ENCODE assay signal across 17 cellular contexts in genomic region chr17:792277-792676, GRCh38. TPM values are rescaled to one million over a fixed set of nuclear protein-coding genes. Genes with fewer than 3 reads are reported as not detected.
DNase-seq lines count a peak whose midpoint lies in the region; ATAC-seq and TF ChIP-seq lines count a peak whose summit lies in the region.
"Had no signal": no experiment of that assay in that cellular context is flagged by ENCODE, and none has a peak within 500 bp of the region (broad histone marks: within the 10 kb centered on the region; RNA-seq: fewer than 3 reads in every experiment).

No MANE protein-coding gene starts in this region.

- H3K4me1 ChIP-seq in lower lobe of right lung = peaks cover 14% of the 10 kb centered on the region

- peaks cover 11% of the 10 kb centered on the region for H3K36me3 Mint-ChIP-seq in chondrocyte (ENCODE audit: low read depth)

- ATAC-seq in lower lobe of right lung = no peak
- no peak for ATAC-seq in GM21360 (IDR thresholded peaks at IDR 0.05; ENCODE audit: unreplicated experiment)

- intact Hi-C loops in lower lobe of right lung (cut with DNase I) = no loop called here

- H3K4me3 Mint-ChIP-seq in chondrocyte (ENCODE audit: unreplicated experiment) = no peak overlapping the region
- H3K4me3 Mint-ChIP-seq: activated T-helper 1 cell treated with anti-CD3 and anti-CD28 coated beads, Interleukin-12 subunit alpha, Interleukin-12 subunit beta, Interleukin-2, Interleukin-4 antibody, amounts not matched to agents 30 ng/mL and 10 ng/mL and 1 ng/mL, durations not matched to agents 14 hours and 24 hours and 36 hours; memory B cell had no signal

- H3K27ac Mint-ChIP-seq in chondrocyte (ENCODE audit: unreplicated experiment) = no peak overlapping the region
- H3K27ac Mint-ChIP-seq: activated T-helper 1 cell treated with anti-CD3 and anti-CD28 coated beads, Interleukin-12 subunit alpha, Interleukin-12 subunit beta, Interleukin-2, Interleukin-4 antibody, amounts not matched to agents 30 ng/mL and 10 ng/mL and 1 ng/mL, durations not matched to agents 14 hours and 24 hours and 36 hours; memory B cell had no signal

- H3K27ac ChIP-seq in lower lobe of right lung = no peak overlapping the region

- peaks cover 45% of the 10 kb centered on the region for H3K36me3 ChIP-seq in lower lobe of right lung

- H3K9me3 Mint-ChIP-seq in chondrocyte (ENCODE audit: low read depth) = no peaks in the 10 kb centered on the region
- H3K9me3 Mint-ChIP-seq: activated T-helper 1 cell treated with anti-CD3 and anti-CD28 coated beads, Interleukin-12 subunit alpha, Interleukin-12 subunit beta, Interleukin-2, Interleukin-4 antibody, amounts not matched to agents 30 ng/mL and 10 ng/mL and 1 ng/mL, durations not matched to agents 14 hours and 24 hours and 36 hours had no signal

- TF ChIP-seq CTCF in chondrocyte (IDR thresholded peaks at IDR 0.05) (no peak), lower lobe of right lung (IDR thresholded peaks at IDR 0.05) (no peak)

- H3K4me3 ChIP-seq in lower lobe of right lung = no peak overlapping the region

- H3K9me3 ChIP-seq in lower lobe of right lung = no peaks in the 10 kb centered on the region

- H3K27me3 Mint-ChIP-seq in chondrocyte (ENCODE audit: low read depth) = no peaks in the 10 kb centered on the region
- H3K27me3 Mint-ChIP-seq: memory B cell had no signal

- DNase-seq in ACHN (peak; percentile 19), M059J (ENCODE audit: low read depth) (peak; percentile 16), chondrocyte (ENCODE audit: low spot score) (peak; percentile 14), lower lobe of right lung (peak; percentile 11), NCI-H1048 (lab: John Stamatoyannopoulos, UW) (no peak), NCI-H187 (lab: John Stamatoyannopoulos, UW) (no peak)
- no peak for DNase-seq in stimulated activated naive CD4-positive, alpha-beta T cell (lab: John Stamatoyannopoulos, UW)
- DNase-seq: anterior cingulate cortex; NCI-H2029; NCI-H526 treated with DMSO at 0.1 percent for 48 hours; nucleus accumbens; Right ventricle myocardium superior; stimulated activated CD4-positive, alpha-beta T cell treated with anti-CD3 and anti-CD28 coated beads, Interleukin-4, amount 100 ng/mL, for 4 hours; T-helper 9 cell had no signal

- H3K4me1 Mint-ChIP-seq in chondrocyte (ENCODE audit: low read depth) = peaks cover 15% of the 10 kb centered on the region

- in situ Hi-C loops in ACHN (cut with HindIII; ENCODE audit: low pct_ligation_motif_present, low pct_unique_long_range_greater_than_20kb, low sequenced_read_pairs) = loop anchor here (25.0 kb wide), 1 partner anchor 195 kb away; the partner anchor contains the start of genes NXN and TIMM22

- H3K27me3 ChIP-seq in lower lobe of right lung (ENCODE audit: low read depth) = no peaks in the 10 kb centered on the region

RNA-seq across cellular contexts. Expression of gene MRM3, which starts 10.1 kb away (rescaled TPM):
- total RNA-seq in M059J (2014; rRNA removed; shearing (Covaris generic)) = 12.1 and 19.2 TPM in 2 replicates
- 7.2 to 8.5 TPM (median 7.3 TPM) in 3 replicates for total RNA-seq in chondrocyte
- 12.3 TPM for total RNA-seq in lower lobe of right lung

RNA-seq across cellular contexts. Expression of gene GLOD4, which starts 10.2 kb away (rescaled TPM):
- total RNA-seq in M059J (2014; rRNA removed; shearing (Covaris generic)) = 84.3 and 116 TPM in 2 replicates
- total RNA-seq in chondrocyte = 53.4 to 54.5 TPM (median 54.0 TPM) in 3 replicates
- 63.2 TPM for total RNA-seq in lower lobe of right lung

RNA-seq across cellular contexts. Expression of gene GEMIN4, which starts 40.2 kb away (rescaled TPM):
- 6.7 and 13.4 TPM in 2 replicates for total RNA-seq in M059J (2014; rRNA removed; shearing (Covaris generic))
- total RNA-seq in chondrocyte (11.8 to 15.9 TPM (median 12.6 TPM) in 3 replicates), lower lobe of right lung (21.5 TPM)

RNA-seq across cellular contexts. Expression of gene TLCD3A, which starts 59.9 kb away (rescaled TPM):
- 32.8 and 37.1 TPM in 2 replicates for total RNA-seq in M059J (2014; rRNA removed; shearing (Covaris generic))
- total RNA-seq in chondrocyte (26.8 to 28.2 TPM (median 27.2 TPM) in 3 replicates), lower lobe of right lung (8.9 TPM)

Comparison
In these comparisons a context has a peak if more than half of its experiments do, and no peak if none do; other contexts are left out.
1. DNase-seq: peak in ACHN (single experiment), M059J (single experiment), chondrocyte (single experiment) and lower lobe of right lung (single experiment); none in NCI-H1048 (single experiment), stimulated activated naive CD4-positive, alpha-beta T cell (0 of 6) and NCI-H187 (0 of 2).